ENCODE assay signal across 8 cellular contexts in genomic region chr1:27418326-27418761, GRCh38. TPM values are rescaled to one million over a fixed set of nuclear protein-coding genes. Genes with fewer than 3 reads are reported as not detected.
DNase-seq lines count a peak whose midpoint lies in the region; ATAC-seq, FAIRE-seq and TF ChIP-seq lines count a peak whose summit lies in the region.

No MANE protein-coding gene starts in this region.

- peak overlapping the region; percentile 8 to 89 (median 74) for H3K27ac ChIP-seq in heart left ventricle
- H3K27ac ChIP-seq in prostate gland = peak overlapping the region; percentile 64 to 68

- WGBS in heart left ventricle, 4 donors = 11 to 26% (median 15%) methylated on average over 8 of the region's 8 CpGs
- 5% methylated on average over 8 of the region's 8 CpGs for WGBS in prostate gland

- TF ChIP-seq CTCF in heart left ventricle (IDR thresholded peaks at IDR 0.05) (no peak), prostate gland (IDR thresholded peaks at IDR 0.05) (peak in 1 of 4 experiments; percentile 14)

- H3K4me1 ChIP-seq in heart left ventricle (peaks cover 3 to 82% (median 55%) of the 10 kb centered on the region in 12 donors), prostate gland (replicated peaks) (peaks cover 11% of the 10 kb centered on the region)

- H3K27ac Mint-ChIP-seq in activated naive CD4-positive, alpha-beta T cell treated with anti-CD3 and anti-CD28 coated beads, Interleukin-2, amount 50 U/mL, for 72 hours = peak overlapping the region; percentile 36 to 89

- intact Hi-C loops in heart left ventricle (cut with DNase I) (loop anchor here in 4 of 10 donors (5.0 kb wide), 3 partner anchors 69 to 189 kb away; partner anchors contain the start of gene AHDC1 (in 1 of the 4)), prostate gland (cut with DNase I) (loop anchor here (5.0 kb wide), 2 partner anchors 74 to 184 kb away; partner anchors contain the start of genes AHDC1 and WASF2)

- TF ChIP-seq POLR2A in heart left ventricle (IDR thresholded peaks at IDR 0.05) = no peak
- TF ChIP-seq POLR2A in prostate gland (IDR thresholded peaks at IDR 0.05) = no peak

- H3K36me3 Mint-ChIP-seq in activated naive CD4-positive, alpha-beta T cell treated with anti-CD3 and anti-CD28 coated beads, Interleukin-2, amount 50 U/mL, for 72 hours = peaks cover 21 to 24% of the 10 kb centered on the region in 2 donors

- FAIRE-seq in HTR-8/SVneo (lab: Jason Lieb, UNC) = no peak

- DNase-seq in A172 (ENCODE audit: low spot score) (peak; percentile 83), LHCN-M2 (ENCODE audit: low read depth) (peak; percentile 96), heart left ventricle (peak in 4 of 5 donors; percentile 69 to 86 (median 77)), prostate gland (ENCODE audit: low spot score) (peak; percentile 75), HTR-8/SVneo (ENCODE audit: insufficient read length, low spot score) (no peak), G401 (ENCODE audit: low spot score) (no peak)
- peak in 1 of 2 donors; percentile 66 for DNase-seq in activated naive CD4-positive, alpha-beta T cell treated with anti-CD3 and anti-CD28 coated beads, Interleukin-2, amount 50 U/mL, for 72 hours (ENCODE audit: low spot score in 2 of 2)

- ATAC-seq in GM18907 (IDR thresholded peaks at IDR 0.05; ENCODE audit: unreplicated experiment) (peak; percentile 54), heart left ventricle (peak; percentile 75 to 94 (median 92))
- peak; percentile 79 to 94 for ATAC-seq in activated naive CD4-positive, alpha-beta T cell treated with anti-CD3 and anti-CD28 coated beads, Interleukin-2, amount 50 U/mL, for 72 hours

- no peak overlapping the region for H3K4me3 ChIP-seq in heart left ventricle
- no peak overlapping the region for H3K4me3 ChIP-seq in prostate gland

- in situ Hi-C loops in G401 (cut with HindIII; ENCODE audit: low sequenced_read_pairs) = loop anchor here (25.0 kb wide), 1 partner anchor 169 kb away; no protein-coding TSS in a partner anchor

- H3K9me3 Mint-ChIP-seq in activated naive CD4-positive, alpha-beta T cell treated with anti-CD3 and anti-CD28 coated beads, Interleukin-2, amount 50 U/mL, for 72 hours = no peaks in the 10 kb centered on the region

- H3K36me3 ChIP-seq in heart left ventricle (peaks cover 0 to 67% (median 56%) of the 10 kb centered on the region in 9 donors), prostate gland (peaks cover 0 to 4% of the 10 kb centered on the region in 2 donors)

- H3K27me3 ChIP-seq in heart left ventricle (no peaks in the 10 kb centered on the region), prostate gland (replicated peaks; ENCODE audit: insufficient read depth) (no peaks in the 10 kb centered on the region)

- H3K9me3 ChIP-seq in heart left ventricle (no peaks in the 10 kb centered on the region), prostate gland (no peaks in the 10 kb centered on the region)

RNA-seq across cellular contexts. Expression of gene GPR3, which starts 25.9 kb away (rescaled TPM):
- 0.05 and 0.50 TPM in 2 replicates for total RNA-seq in A172 (2014; rRNA removed; shearing (Covaris generic))
- 8.1 and 8.7 TPM in 2 replicates for total RNA-seq in LHCN-M2 (2014; rRNA removed)
- polyA plus RNA-seq in LHCN-M2 (2012) = 2.3 TPM
- total RNA-seq in activated naive CD4-positive, alpha-beta T cell treated with anti-CD3 and anti-CD28 coated beads, Interleukin-2, amount 50 U/mL, for 72 hours = under 1 TPM; 0.25 to 0.72 TPM
- 1 to 10 TPM in 2 of 9 donors, under 1 TPM in 6, not detected in 1; 0.28 to 2.4 (median 0.53) TPM for total RNA-seq in heart left ventricle
- polyA plus RNA-seq in heart left ventricle = 1 to 10 TPM in 1 of 2 donors, under 1 TPM in 1; 0.11 to 3.7 TPM
- total RNA-seq in prostate gland = under 1 TPM; 0.14 to 0.57 TPM
- 2.4 and 6.9 TPM in 2 replicates for total RNA-seq in G401 (2014; rRNA removed; shearing (Covaris generic))

RNA-seq across cellular contexts. Expression of gene CD164L2, which starts 35.2 kb away (rescaled TPM):
- total RNA-seq in A172 (2014; rRNA removed; shearing (Covaris generic)) = not detected in 2 replicates
- total RNA-seq in LHCN-M2 (2014; rRNA removed) (not detected in 2 replicates), heart left ventricle (not detected), prostate gland (1 to 10 TPM; 1.8 to 3.6 TPM)
- polyA plus RNA-seq in LHCN-M2 (2012) = not detected
- not detected for total RNA-seq in activated naive CD4-positive, alpha-beta T cell treated with anti-CD3 and anti-CD28 coated beads, Interleukin-2, amount 50 U/mL, for 72 hours
- polyA plus RNA-seq in heart left ventricle = not detected
- not detected in 2 replicates for total RNA-seq in G401 (2014; rRNA removed; shearing (Covaris generic))

RNA-seq across cellular contexts. Expression of gene FCN3, which starts 43.7 kb away (rescaled TPM):
- not detected in 2 replicates for total RNA-seq in A172 (2014; rRNA removed; shearing (Covaris generic))
- total RNA-seq in LHCN-M2 (2014; rRNA removed) (not detected in 2 replicates), heart left ventricle (100 to 1,000 TPM in 1 of 9 donors, 10 to 100 TPM in 5, 1 to 10 TPM in 3; 2.4 to 112 (median 31.9) TPM), prostate gland (10 to 100 TPM in 1 of 2 donors, under 1 TPM in 1; 0.82 to 15.6 TPM)
- 0.18 TPM for polyA plus RNA-seq in LHCN-M2 (2012)
- not detected for total RNA-seq in activated naive CD4-positive, alpha-beta T cell treated with anti-CD3 and anti-CD28 coated beads, Interleukin-2, amount 50 U/mL, for 72 hours
- 100 to 1,000 TPM in 1 of 2 donors, 10 to 100 TPM in 1; 60.8 to 141 TPM for polyA plus RNA-seq in heart left ventricle
- not detected in 2 replicates for total RNA-seq in G401 (2014; rRNA removed; shearing (Covaris generic))

RNA-seq across cellular contexts. Expression of gene MAP3K6, which starts 51.6 kb away (rescaled TPM):
- 7.1 and 13.2 TPM in 2 replicates for total RNA-seq in A172 (2014; rRNA removed; shearing (Covaris generic))
- total RNA-seq in LHCN-M2 (2014; rRNA removed) = 36.9 and 37.0 TPM in 2 replicates
- polyA plus RNA-seq in LHCN-M2 (2012) = 43.6 TPM
- total RNA-seq in activated naive CD4-positive, alpha-beta T cell treated with anti-CD3 and anti-CD28 coated beads, Interleukin-2, amount 50 U/mL, for 72 hours = 10 to 100 TPM in 1 of 2 donors, 1 to 10 TPM in 1; 5.5 to 14.7 TPM
- 10 to 100 TPM; 21.1 to 77.0 (median 36.5) TPM for total RNA-seq in heart left ventricle
- 10 to 100 TPM; 48.6 to 64.3 TPM for polyA plus RNA-seq in heart left ventricle
- 10 to 100 TPM; 38.6 to 60.7 TPM for total RNA-seq in prostate gland
- 10.0 and 17.3 TPM in 2 replicates for total RNA-seq in G401 (2014; rRNA removed; shearing (Covaris generic))

Comparison
In these comparisons a context has a peak if more than half of its experiments do, and no peak if none do; other contexts are left out.
1. DNase-seq: peak in A172 (single experiment), LHCN-M2 (single experiment), heart left ventricle (4 of 5) and prostate gland (single experiment); none in HTR-8/SVneo (single experiment) and G401 (single experiment).
2. Peak in every context shown above with its lines, with median percentiles within 50 percentile points of each other: ATAC-seq.